In the genomic region with DNA sequence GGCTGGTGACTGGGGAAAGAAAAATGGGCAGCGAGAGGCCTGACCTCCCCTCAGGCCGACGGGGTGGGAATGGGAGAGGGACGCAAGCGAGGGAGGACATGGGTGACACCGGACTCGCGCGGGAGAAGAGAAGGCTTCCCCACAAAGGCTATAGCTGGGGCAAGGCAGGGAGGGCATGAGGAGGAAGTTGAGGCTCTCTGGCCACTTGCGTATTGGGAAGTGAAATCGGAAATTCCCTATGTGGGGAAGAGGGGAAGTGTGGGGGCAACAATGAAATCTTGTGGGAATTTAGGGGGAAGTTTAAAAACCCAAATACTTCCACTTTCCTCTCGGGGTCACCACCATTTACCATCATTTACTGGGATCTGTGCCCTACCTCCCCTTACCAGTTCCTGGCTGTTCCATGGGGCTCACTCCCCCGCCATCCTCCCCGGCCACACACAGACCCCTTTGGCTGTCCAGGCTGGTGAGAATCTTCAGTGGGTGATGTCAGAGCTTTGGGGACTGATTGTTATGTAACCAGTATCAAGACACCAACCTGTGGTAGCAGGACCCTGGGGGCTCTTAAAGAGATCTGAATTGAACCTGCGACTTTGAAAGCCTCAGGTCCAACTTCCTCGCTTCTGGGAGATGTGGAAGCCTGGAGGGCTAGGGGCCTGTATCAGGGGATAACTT, we compare ENCODE assay signal across 8 cellular contexts. TPM values are rescaled to one million over a fixed set of nuclear protein-coding genes. Genes with fewer than 3 reads are reported as not detected.
DNase-seq lines count a peak whose midpoint lies in the region; ATAC-seq and TF ChIP-seq lines count a peak whose summit lies in the region.

No MANE protein-coding gene starts in this region.

- H3K27ac Mint-ChIP-seq in endodermal cell: peak overlapping the region; percentile 95

- ATAC-seq in GM19455 (IDR thresholded peaks at IDR 0.05; ENCODE audit: unreplicated experiment): peak; percentile 1

- DNase-seq in OCI-LY7 (ENCODE audit: low spot score) (no peak), endodermal cell (no peak), NCI-H187 treated with DMSO at 0.1 percent for 48 hours (lab: John Stamatoyannopoulos, UW) (no peak), middle frontal gyrus (ENCODE audit: extremely low spot score, low spot score) (no peak), SHP77 (lab: John Stamatoyannopoulos, UW) (no peak)
- DNase-seq in stimulated activated CD4-positive, alpha-beta T cell treated with anti-CD3 and anti-CD28 coated beads, Interleukin-2, amount 100 ng/mL, for 48 hours: no peak

- peaks cover 30% of the 10 kb centered on the region; the same call in 1 of the 2 replicates for H4K20me1 ChIP-seq in OCI-LY7 (ENCODE audit: insufficient read depth, low read length)

- H3K4me3 ChIP-seq in OCI-LY7 (ENCODE audit: low read depth, low read length, poor library complexity, severe bottlenecking) (peak overlapping the region; percentile 89), endodermal cell (ENCODE audit: low read length) (peak overlapping the region; percentile 93), neuron (ENCODE audit: low read length) (peak overlapping the region; percentile 94)

- no peaks in the 10 kb centered on the region for H3K27me3 ChIP-seq in endodermal cell (ENCODE audit: control insufficient read depth, insufficient read depth, low read length, poor library complexity, severe bottlenecking)
- H3K27me3 ChIP-seq in neuron (ENCODE audit: insufficient read depth, low read length): peaks cover 3% of the 10 kb centered on the region

- peaks cover 27% of the 10 kb centered on the region for H3K36me3 ChIP-seq in OCI-LY7 (ENCODE audit: insufficient read depth, low read length)
- H3K36me3 ChIP-seq in endodermal cell (ENCODE audit: control insufficient read depth, insufficient read depth, low read length): peaks cover under 1% of the 10 kb centered on the region
- H3K36me3 ChIP-seq in neuron (ENCODE audit: insufficient read depth, low read length): peaks cover under 1% of the 10 kb centered on the region

- H3K36me3 Mint-ChIP-seq in endodermal cell (ENCODE audit: low read depth): peaks cover 2% of the 10 kb centered on the region

- intact Hi-C loops in OCI-LY7 (cut with micrococcal nuclease; ENCODE audit: unreplicated experiment): loop anchor here (5.0 kb wide), 1 partner anchor 137 kb away; a partner anchor contains a TSS

- H3K4me1 ChIP-seq in OCI-LY7 (ENCODE audit: insufficient read depth, low read length, poor library complexity, severe bottlenecking) (peaks cover 76% of the 10 kb centered on the region), endodermal cell (ENCODE audit: control insufficient read depth, insufficient read depth, low read length) (no peaks in the 10 kb centered on the region), neuron (ENCODE audit: insufficient read depth, low read length) (peaks cover 47% of the 10 kb centered on the region)

- H3K9me3 Mint-ChIP-seq in endodermal cell: no peaks in the 10 kb centered on the region

- H3K79me2 ChIP-seq in OCI-LY7 (ENCODE audit: insufficient read depth, low read depth, low read length): peaks cover 50% of the 10 kb centered on the region

- WGBS in endodermal cell (ENCODE audit: insufficient coverage in 1 of 2, insufficient read length in 1 of 2), 2 experiments: 14 to 27% methylated on average over 6 to 16 of the region's 16 CpGs

- peaks cover 28% of the 10 kb centered on the region for H3K4me1 Mint-ChIP-seq in endodermal cell

- peak overlapping the region; percentile 97 for H3K4me2 ChIP-seq in OCI-LY7 (ENCODE audit: low read length)

- H2AFZ ChIP-seq in OCI-LY7 (ENCODE audit: low read length): no peak overlapping the region
- peak overlapping the region; percentile 38 for H2AFZ ChIP-seq in neuron (ENCODE audit: low read depth, low read length)

- H3K9ac ChIP-seq in endodermal cell (ENCODE audit: extremely low read depth, low read length, poor library complexity, severe bottlenecking): peak overlapping the region; percentile 80

- POLR2A ChIA-PET in OCI-LY7 (lab: Charles Lee): interaction anchor here (1.3 to 8.8 kb wide), 2 partner anchors 10 to 17 kb away, joined by 4 to 115 read pairs; no protein-coding TSS in a partner anchor

- peak overlapping the region; percentile 88 for H3K4me3 Mint-ChIP-seq in endodermal cell

- TF ChIP-seq CTCF in OCI-LY7 (conservative IDR thresholded peaks at IDR 0.05; ENCODE audit: low read length) (no peak), endodermal cell (conservative IDR thresholded peaks at IDR 0.05) (no peak)

- H3K27me3 Mint-ChIP-seq in endodermal cell (ENCODE audit: insufficient read depth): peaks cover 8% of the 10 kb centered on the region

- no TSS peak for BruUV-seq in OCI-LY7 (replicated peaks; lab: Mats Ljungman, UMichigan)

- CTCF ChIA-PET in OCI-LY7 (lab: Charles Lee; ENCODE audit: unreplicated experiment): no interaction called here

- H3K9me3 ChIP-seq in OCI-LY7 (ENCODE audit: low read length) (no peaks in the 10 kb centered on the region), endodermal cell (ENCODE audit: control insufficient read depth, low read length) (no peaks in the 10 kb centered on the region), neuron (ENCODE audit: low read length) (no peaks in the 10 kb centered on the region)

- no peaks in the 10 kb centered on the region for H3K9me2 ChIP-seq in OCI-LY7 (ENCODE audit: insufficient read depth, low read length)

- H3K27ac ChIP-seq in OCI-LY7 (ENCODE audit: low read depth, low read length, poor library complexity, severe bottlenecking): peak overlapping the region; percentile 80
- H3K27ac ChIP-seq in endodermal cell (ENCODE audit: low read depth, low read length): peak overlapping the region; percentile 83

RNA-seq across cellular contexts. Expression of a gene that starts 0.9 kb away (rescaled TPM):
- 101 and 107 TPM in 2 replicates for total RNA-seq in OCI-LY7 (2014; rRNA removed; shearing (Covaris generic))
- 153 and 177 TPM in 2 replicates for total RNA-seq in OCI-LY7 (2022)
- total RNA-seq in endodermal cell: 10 to 100 TPM; 39.7 to 43.8 TPM
- 33.1 TPM for polyA plus RNA-seq in endodermal cell (2013, experiment 1 of 2)
- 32.7 TPM for polyA plus RNA-seq in endodermal cell (2013, experiment 2 of 2)

RNA-seq across cellular contexts. Expression of a gene that starts 34.9 kb away (rescaled TPM):
- total RNA-seq in OCI-LY7 (2014; rRNA removed; shearing (Covaris generic)): 4.9 TPM in 2 replicates
- total RNA-seq in OCI-LY7 (2022) (3.5 and 5.1 TPM in 2 replicates), endodermal cell (10 to 100 TPM; 11.1 to 12.6 TPM)
- 2.0 TPM for polyA plus RNA-seq in endodermal cell (2013, experiment 1 of 2)
- polyA plus RNA-seq in endodermal cell (2013, experiment 2 of 2): 1.7 TPM

RNA-seq across cellular contexts. Expression of a gene that starts 37.6 kb away (rescaled TPM):
- 18.1 and 29.0 TPM in 2 replicates for total RNA-seq in OCI-LY7 (2014; rRNA removed; shearing (Covaris generic))
- total RNA-seq in OCI-LY7 (2022) (28.2 and 28.7 TPM in 2 replicates), endodermal cell (10 to 100 TPM; 17.0 to 23.0 TPM)
- 12.9 TPM for polyA plus RNA-seq in endodermal cell (2013, experiment 1 of 2)
- polyA plus RNA-seq in endodermal cell (2013, experiment 2 of 2): 10.2 TPM

RNA-seq across cellular contexts. Expression of a gene that starts 45.1 kb away (rescaled TPM):
- 8.6 and 8.8 TPM in 2 replicates for total RNA-seq in OCI-LY7 (2014; rRNA removed; shearing (Covaris generic))
- total RNA-seq in OCI-LY7 (2022): 13.3 and 16.2 TPM in 2 replicates
- total RNA-seq in endodermal cell: 1 to 10 TPM; 2.8 to 3.3 TPM
- 17.4 TPM for polyA plus RNA-seq in endodermal cell (2013, experiment 1 of 2)
- 14.3 TPM for polyA plus RNA-seq in endodermal cell (2013, experiment 2 of 2)

RNA-seq across cellular contexts. Expression of a gene that starts 56.3 kb away (rescaled TPM):
- total RNA-seq in OCI-LY7 (2014; rRNA removed; shearing (Covaris generic)): not detected in 2 replicates
- not detected in 2 replicates for total RNA-seq in OCI-LY7 (2022)
- total RNA-seq in endodermal cell: under 1 TPM in 1 of 2 donors, not detected in 1; 0.77 TPM
- 0.32 TPM for polyA plus RNA-seq in endodermal cell (2013, experiment 1 of 2)
- not detected for polyA plus RNA-seq in endodermal cell (2013, experiment 2 of 2)
